In the genomic region with DNA sequence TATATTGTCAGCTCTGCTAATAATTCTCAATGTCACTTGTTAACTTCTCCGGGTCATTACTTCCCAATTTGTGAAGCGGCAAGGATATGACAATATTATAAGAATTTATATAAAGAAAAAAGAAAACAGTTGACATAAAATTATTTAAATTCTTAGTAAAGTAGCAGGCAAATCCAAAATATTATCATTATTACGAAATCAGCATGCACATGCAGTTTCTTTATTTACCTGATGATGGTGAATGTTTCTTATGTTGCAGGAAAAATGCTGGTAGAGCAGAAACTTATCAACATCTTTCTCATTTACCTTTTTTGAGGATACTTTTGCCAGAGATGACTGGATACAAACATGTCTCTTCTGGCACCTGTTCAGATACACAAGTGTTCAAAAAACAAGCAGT, we compare ENCODE assay signal across 10 cellular contexts.
"Had no signal": no experiment of that assay in that cellular context is flagged by ENCODE, and none has a peak within 500 bp of the region (broad histone marks: within the 10 kb centered on the region; RNA-seq: fewer than 3 reads in every experiment).

No MANE protein-coding gene starts in this region.

- ATAC-seq: GM23338, HCT116 had no signal

- H3K27ac ChIP-seq: GM23248 had no signal

- H3K9me3 ChIP-seq: HAP-1 had no signal

- DNase-seq: GM23248, GOT3, H7, H9, HCEC 1CT, HFFc6 had no signal

- H3K4me2 ChIP-seq: GM23338 had no signal

- H3K9ac ChIP-seq: GM23248 had no signal

- H3K4me3 ChIP-seq: GM23248, GM23338, HAP-1 had no signal

- H2AFZ ChIP-seq: GM23248, GM23338 had no signal

- H3K4me1 ChIP-seq: HAP-1 had no signal

- FAIRE-seq: H1 had no signal
